Comparison of ENCODE assay signal across 8 cellular contexts in the genomic region with DNA sequence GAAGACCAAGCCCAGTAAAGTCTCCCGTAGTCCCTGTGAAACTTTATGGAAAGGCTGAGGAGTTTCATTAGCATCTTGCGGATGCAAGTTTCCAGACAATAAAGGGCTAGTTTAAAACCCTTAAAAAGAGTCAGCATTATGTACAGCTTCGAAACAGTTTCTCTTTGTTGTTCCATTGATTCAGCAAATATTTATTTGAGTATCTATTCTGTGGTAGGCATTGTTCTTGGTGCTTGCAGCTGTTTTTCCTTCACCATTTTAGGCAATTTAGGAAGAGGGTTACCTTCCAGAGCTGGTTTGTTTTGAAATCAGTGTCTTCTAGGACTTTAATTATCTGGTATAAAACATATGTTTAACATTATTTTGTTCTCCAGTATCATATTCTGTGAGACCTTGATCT. TPM values are rescaled to one million over a fixed set of nuclear protein-coding genes. Genes with fewer than 3 reads are reported as not detected.
DNase-seq lines count a peak whose midpoint lies in the region; ATAC-seq and TF ChIP-seq lines count a peak whose summit lies in the region.

No MANE protein-coding gene starts in this region.

- H3K27me3 ChIP-seq in HL-60 (ENCODE audit: insufficient read depth, poor library complexity, severe bottlenecking) (no peaks in the 10 kb centered on the region), tibial nerve (no peaks in the 10 kb centered on the region), left lung (no peaks in the 10 kb centered on the region)

- in situ Hi-C loops in astrocyte of the cerebellum (cut with HindIII; ENCODE audit: low sequenced_read_pairs): no loop called here

- 25 to 44% methylated on average over 1 to 2 of the region's 3 CpGs for WGBS in mesodermal cell (ENCODE audit: insufficient coverage in 2 of 2), 2 experiments
- WGBS in tibial nerve, 2 donors: 54 to 61% methylated on average over 3 of the region's 3 CpGs

- H3K27ac ChIP-seq in HL-60 (replicated peaks): no peak overlapping the region
- H3K27ac ChIP-seq in mesodermal cell (ENCODE audit: low read depth, low read length, severe bottlenecking): no peak overlapping the region
- no peak overlapping the region for H3K27ac ChIP-seq in tibial nerve
- H3K27ac ChIP-seq in left lung: no peak overlapping the region

- H3K4me3 ChIP-seq in AG09309 (ENCODE audit: control insufficient read depth, low read depth, low read length) (peak overlapping the region; percentile 7; the same call in 1 of the 2 replicates), HL-60 (replicated peaks; ENCODE audit: insufficient read depth, low read length) (peak overlapping the region; percentile 67), astrocyte of the cerebellum (ENCODE audit: low read depth, low read length) (peak overlapping the region; percentile 84), mesodermal cell (ENCODE audit: extremely low read depth, insufficient read depth, low read length, poor library complexity, severe bottlenecking) (peak overlapping the region; percentile 88), tibial nerve (no peak overlapping the region), left lung (peak overlapping the region in 1 of 2 donors; percentile 97)

- no peaks in the 10 kb centered on the region for H3K4me1 ChIP-seq in mesodermal cell (ENCODE audit: control insufficient read depth, insufficient read depth, low read length, poor library complexity, severe bottlenecking)
- peaks cover 6 to 47% (median 25%) of the 10 kb centered on the region in 4 donors for H3K4me1 ChIP-seq in tibial nerve
- H3K4me1 ChIP-seq in left lung: peaks cover 17 to 36% of the 10 kb centered on the region in 2 donors

- ATAC-seq in left colon (no peak), GM18519 (IDR thresholded peaks at IDR 0.05; ENCODE audit: low FRiP score, unreplicated experiment) (no peak), left lung (no peak)

- no peak for TF ChIP-seq POLR2A in tibial nerve (IDR thresholded peaks at IDR 0.05)

- no peak for DNase-seq in AG09309 (ENCODE audit: low read depth)
- DNase-seq in HL-60 (ENCODE audit: low read depth in 1 of 2, low spot score in 1 of 2): no peak
- no peak for DNase-seq in astrocyte of the cerebellum (ENCODE audit: low read depth)
- no peak for DNase-seq in tibial nerve (ENCODE audit: low spot score in 2 of 2)
- DNase-seq in left colon: no peak
- no peak for DNase-seq in left lung

- H3K9me3 ChIP-seq in mesodermal cell (ENCODE audit: control insufficient read depth, low read length) (no peaks in the 10 kb centered on the region), tibial nerve (no peaks in the 10 kb centered on the region), left lung (no peaks in the 10 kb centered on the region)

- intact Hi-C loops in left colon (cut with DNase I, micrococcal nuclease): no loop called here
- intact Hi-C loops in left lung (cut with DNase I): no loop called here

- peaks cover 58% of the 10 kb centered on the region for H3K36me3 ChIP-seq in mesodermal cell (ENCODE audit: control insufficient read depth, insufficient read depth, low read length)
- H3K36me3 ChIP-seq in tibial nerve: peaks cover 0 to 53% (median 0%) of the 10 kb centered on the region in 3 donors
- H3K36me3 ChIP-seq in left lung: peaks cover 0 to 46% of the 10 kb centered on the region in 2 donors

- TF ChIP-seq CTCF in AG09309 (IDR thresholded peaks at IDR 0.05; ENCODE audit: control insufficient read depth, insufficient read depth, low read depth, low read length, missing control alignments) (no peak), HL-60 (IDR thresholded peaks at IDR 0.05; ENCODE audit: insufficient read depth, low read length) (no peak), astrocyte of the cerebellum (IDR thresholded peaks at IDR 0.05; ENCODE audit: low read depth, low read length, missing control alignments) (no peak), tibial nerve (IDR thresholded peaks at IDR 0.05) (no peak), left lung (IDR thresholded peaks at IDR 0.05) (no peak)

- TF ChIP-seq EP300 in tibial nerve (IDR thresholded peaks at IDR 0.05): no peak

RNA-seq across cellular contexts. Expression of gene SLIRP, which starts 1.5 kb away (rescaled TPM):
- 334 TPM for polyA plus RNA-seq in mesodermal cell (2013, experiment 1 of 2)
- 370 TPM for polyA plus RNA-seq in mesodermal cell (2013, experiment 2 of 2)
- 100 to 1,000 TPM; 156 to 262 (median 218) TPM for total RNA-seq in tibial nerve
- total RNA-seq in left colon: 100 to 1,000 TPM in 1 of 2 donors, 10 to 100 TPM in 1; 84.5 to 124 TPM
- total RNA-seq in left lung: 10 to 100 TPM; 69.7 to 93.9 TPM

RNA-seq across cellular contexts. Expression of gene ALKBH1, which starts 1.6 kb away (rescaled TPM):
- polyA plus RNA-seq in mesodermal cell (2013, experiment 1 of 2): 16.1 TPM
- polyA plus RNA-seq in mesodermal cell (2013, experiment 2 of 2): 12.7 TPM
- 10 to 100 TPM in 3 of 4 donors, 1 to 10 TPM in 1; 9.6 to 17.0 (median 13.1) TPM for total RNA-seq in tibial nerve
- total RNA-seq in left colon: 10 to 100 TPM; 11.4 to 14.4 TPM
- 1 to 10 TPM; 8.6 to 8.8 TPM for total RNA-seq in left lung

RNA-seq across cellular contexts. Expression of gene SNW1, which starts 51.5 kb away (rescaled TPM):
- polyA plus RNA-seq in mesodermal cell (2013, experiment 1 of 2): 66.4 TPM
- 71.8 TPM for polyA plus RNA-seq in mesodermal cell (2013, experiment 2 of 2)
- total RNA-seq in tibial nerve (10 to 100 TPM; 39.8 to 68.4 (median 43.0) TPM), left colon (10 to 100 TPM; 60.6 to 67.1 TPM), left lung (10 to 100 TPM; 50.9 to 51.9 TPM)

Comparison
In these comparisons a context has a peak if more than half of its experiments do, and no peak if none do; other contexts are left out.
1. H3K4me3 ChIP-seq: peak in AG09309 (single experiment), HL-60 (single experiment), astrocyte of the cerebellum (single experiment) and mesodermal cell (single experiment); none in tibial nerve (0 of 4).